Comparison of ENCODE assay signal across 1 cellular context in genomic region chr4:118754890-118755289, GRCh38.
TF ChIP-seq lines count a peak whose summit lies in the region.

No MANE protein-coding gene starts in this region.

TF ChIP-seq in SK-N-SH, 30 proteins besides CTCF, POLR2A, EP300 and RAD21 (continued from another document):
- TF ChIP-seq REST (IDR thresholded peaks at IDR 0.05; ENCODE audit: low read depth, low read length) (no peak), FOXJ3 (CRISPR knock-in tag; IDR thresholded peaks at IDR 0.05) (no peak), MAX (IDR thresholded peaks at IDR 0.05; ENCODE audit: low read depth) (no peak), RXRA (IDR thresholded peaks at IDR 0.05; ENCODE audit: borderline replicate concordance, low read depth) (no peak), IRF3 (IDR thresholded peaks at IDR 0.05; ENCODE audit: low read depth, low read length) (no peak), ELF1 (IDR thresholded peaks at IDR 0.05) (no peak), GABPA (IDR thresholded peaks at IDR 0.05; ENCODE audit: low read depth) (no peak), FOXM1 (IDR thresholded peaks at IDR 0.05; ENCODE audit: low read depth) (no peak), ZBTB33 (IDR thresholded peaks at IDR 0.05; ENCODE audit: borderline replicate concordance, low read depth) (no peak), USF1 (IDR thresholded peaks at IDR 0.05; ENCODE audit: borderline replicate concordance, low read depth) (no peak)
TF ChIP-seq in SK-N-SH: peak in this region for 0.
